ENCODE assay signal across 8 cellular contexts in genomic region chr2:36770542-36771287, GRCh38.
DNase-seq lines count a peak whose midpoint lies in the region; ATAC-seq and TF ChIP-seq lines count a peak whose summit lies in the region.

No MANE protein-coding gene starts in this region.

- H3K27me3 ChIP-seq in DOHH2 (ENCODE audit: control insufficient read depth, low read length), result peaks cover 3% of the 10 kb centered on the region; the same call in 1 of the 2 replicates

- no peaks in the 10 kb centered on the region for H3K79me2 ChIP-seq in DOHH2 (ENCODE audit: control insufficient read depth, low read length)

- no peak overlapping the region for H3K27ac ChIP-seq in DOHH2 (ENCODE audit: low read depth, low read length)

- ATAC-seq in GM21619 (IDR thresholded peaks at IDR 0.05; ENCODE audit: unreplicated experiment) (peak; percentile 62), HG02970 (IDR thresholded peaks at IDR 0.05; ENCODE audit: low FRiP score, unreplicated experiment) (no peak)

- no peaks in the 10 kb centered on the region for H4K20me1 ChIP-seq in DOHH2 (ENCODE audit: control insufficient read depth, insufficient read depth, low read depth, low read length)

- H3F3A ChIP-seq in DOHH2 (ENCODE audit: control insufficient read depth, insufficient read depth), result no peaks in the 10 kb centered on the region

- no peaks in the 10 kb centered on the region for H3K9me2 ChIP-seq in DOHH2 (replicated peaks; ENCODE audit: control insufficient read depth, low read length)

- H3K36me3 ChIP-seq in DOHH2 (ENCODE audit: control insufficient read depth, low read length), result no peaks in the 10 kb centered on the region

- H3K4me2 ChIP-seq in DOHH2 (ENCODE audit: low read length), result no peak overlapping the region

- H3K4me3 ChIP-seq in DOHH2 (ENCODE audit: low read length), result no peak overlapping the region
- H3K4me3 ChIP-seq in foreskin fibroblast (ENCODE audit: low read depth in 1 of 2, low read length in 2 of 2), result no peak overlapping the region

- peak; percentile 7 to 61 for DNase-seq in NCI-H1930 (lab: John Stamatoyannopoulos, UW)
- DNase-seq in activated CD4-positive, alpha-beta T cell treated with anti-CD3 and anti-CD28 coated beads, Interleukin-2, amount 50 U/mL, for 1 hour, result peak; percentile 23
- peak; percentile 7 to 51 for DNase-seq in foreskin fibroblast
- DNase-seq in stimulated activated CD4-positive, alpha-beta T cell treated with anti-CD3 and anti-CD28 coated beads, Interleukin-15, amount 100 ng/mL, for 24 hours, result peak; percentile 60
- DNase-seq in KG1 (lab: John Stamatoyannopoulos, UW), result no peak

- H3K9me3 ChIP-seq in DOHH2 (ENCODE audit: control insufficient read depth, insufficient read depth, low read length), result no peaks in the 10 kb centered on the region

- peak; percentile 78 for TF ChIP-seq CTCF in DOHH2 (IDR thresholded peaks at IDR 0.05; ENCODE audit: low read depth, low read length, poor library complexity, severe bottlenecking)
- TF ChIP-seq CTCF in foreskin fibroblast (IDR thresholded peaks at IDR 0.05; ENCODE audit: low read depth, low read length), result peak; percentile 70

- H3K4me1 ChIP-seq in DOHH2 (ENCODE audit: control insufficient read depth, low read length), result no peaks in the 10 kb centered on the region
